In the genomic region with DNA sequence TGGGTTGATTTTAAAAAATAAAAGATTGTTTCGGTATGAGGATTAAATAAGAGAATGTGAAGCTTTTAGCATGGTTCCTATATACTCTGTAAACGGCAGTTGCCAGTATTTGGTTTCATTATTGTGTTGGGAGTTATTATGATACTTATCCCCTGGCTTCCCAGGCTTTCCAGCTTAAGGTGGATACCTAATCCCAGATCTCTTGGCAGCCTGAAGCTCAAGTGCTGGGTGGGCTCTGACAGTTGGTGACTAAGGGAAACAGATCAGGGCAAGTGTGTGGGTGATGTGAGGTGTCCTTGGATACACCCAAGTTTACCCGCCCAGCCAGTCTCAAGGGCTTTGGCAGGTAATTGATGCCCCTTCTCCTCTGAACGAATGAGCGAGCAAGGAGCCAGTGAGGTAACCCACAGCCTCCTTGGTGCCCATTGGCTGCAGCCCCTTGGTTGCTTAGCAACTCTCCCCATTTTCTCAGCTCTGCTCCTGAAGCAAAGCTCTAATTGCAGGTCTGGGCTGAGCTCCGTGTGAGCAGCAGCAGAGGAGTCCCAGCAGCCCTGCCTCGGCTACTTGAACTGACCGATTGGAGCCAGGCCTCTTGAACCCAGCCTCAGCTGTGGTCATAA, we compare ENCODE assay signal across 1 cellular context.
TF ChIP-seq lines count a peak whose summit lies in the region.

No MANE protein-coding gene starts in this region.

TF ChIP-seq in SK-N-SH, 30 proteins besides CTCF, POLR2A, EP300 and RAD21 (continued from another document):
- TF ChIP-seq MEF2A (IDR thresholded peaks at IDR 0.05; ENCODE audit: borderline replicate concordance, low read depth) = no peak
- TF ChIP-seq SIN3A (IDR thresholded peaks at IDR 0.05; ENCODE audit: borderline replicate concordance, low read depth, low read length) = no peak
- TF ChIP-seq, protein P1, sequence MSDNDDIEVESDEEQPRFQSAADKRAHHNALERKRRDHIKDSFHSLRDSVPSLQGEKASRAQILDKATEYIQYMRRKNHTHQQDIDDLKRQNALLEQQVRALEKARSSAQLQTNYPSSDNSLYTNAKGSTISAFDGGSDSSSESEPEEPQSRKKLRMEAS (IDR thresholded peaks at IDR 0.05; ENCODE audit: low read depth) = no peak
- TF ChIP-seq POLR2AphosphoS5 (IDR thresholded peaks at IDR 0.05; ENCODE audit: low read depth, low read length) = no peak
- TF ChIP-seq FOXM1 (IDR thresholded peaks at IDR 0.05; ENCODE audit: low read depth) = no peak
- TF ChIP-seq YY1 (IDR thresholded peaks at IDR 0.05; ENCODE audit: low read depth) = no peak
- TF ChIP-seq, protein P2, sequence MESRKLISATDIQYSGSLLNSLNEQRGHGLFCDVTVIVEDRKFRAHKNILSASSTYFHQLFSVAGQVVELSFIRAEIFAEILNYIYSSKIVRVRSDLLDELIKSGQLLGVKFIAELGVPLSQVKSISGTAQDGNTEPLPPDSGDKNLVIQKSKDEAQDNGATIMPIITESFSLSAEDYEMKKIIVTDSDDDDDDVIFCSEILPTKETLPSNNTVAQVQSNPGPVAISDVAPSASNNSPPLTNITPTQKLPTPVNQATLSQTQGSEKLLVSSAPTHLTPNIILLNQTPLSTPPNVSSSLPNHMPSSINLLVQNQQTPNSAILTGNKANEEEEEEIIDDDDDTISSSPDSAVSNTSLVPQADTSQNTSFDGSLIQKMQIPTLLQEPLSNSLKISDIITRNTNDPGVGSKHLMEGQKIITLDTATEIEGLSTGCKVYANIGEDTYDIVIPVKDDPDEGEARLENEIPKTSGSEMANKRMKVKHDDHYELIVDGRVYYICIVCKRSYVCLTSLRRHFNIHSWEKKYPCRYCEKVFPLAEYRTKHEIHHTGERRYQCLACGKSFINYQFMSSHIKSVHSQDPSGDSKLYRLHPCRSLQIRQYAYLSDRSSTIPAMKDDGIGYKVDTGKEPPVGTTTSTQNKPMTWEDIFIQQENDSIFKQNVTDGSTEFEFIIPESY (IDR thresholded peaks at IDR 0.05; ENCODE audit: borderline replicate concordance, low read depth) = no peak
- no peak for TF ChIP-seq NFIC (IDR thresholded peaks at IDR 0.05; ENCODE audit: borderline replicate concordance)
- TF ChIP-seq, protein P3, sequence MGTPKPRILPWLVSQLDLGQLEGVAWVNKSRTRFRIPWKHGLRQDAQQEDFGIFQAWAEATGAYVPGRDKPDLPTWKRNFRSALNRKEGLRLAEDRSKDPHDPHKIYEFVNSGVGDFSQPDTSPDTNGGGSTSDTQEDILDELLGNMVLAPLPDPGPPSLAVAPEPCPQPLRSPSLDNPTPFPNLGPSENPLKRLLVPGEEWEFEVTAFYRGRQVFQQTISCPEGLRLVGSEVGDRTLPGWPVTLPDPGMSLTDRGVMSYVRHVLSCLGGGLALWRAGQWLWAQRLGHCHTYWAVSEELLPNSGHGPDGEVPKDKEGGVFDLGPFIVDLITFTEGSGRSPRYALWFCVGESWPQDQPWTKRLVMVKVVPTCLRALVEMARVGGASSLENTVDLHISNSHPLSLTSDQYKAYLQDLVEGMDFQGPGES (IDR thresholded peaks at IDR 0.05; ENCODE audit: low read depth, low read length) = no peak
- TF ChIP-seq GABPA (IDR thresholded peaks at IDR 0.05; ENCODE audit: low read depth) = no peak
- no peak for TF ChIP-seq RCOR1 (IDR thresholded peaks at IDR 0.05; ENCODE audit: low read length)
- no peak for TF ChIP-seq GATA2 (CRISPR knock-in tag; IDR thresholded peaks at IDR 0.05)
- TF ChIP-seq TEAD4 (IDR thresholded peaks at IDR 0.05; ENCODE audit: borderline replicate concordance, insufficient read depth) = no peak
- no peak for TF ChIP-seq MXI1 (IDR thresholded peaks at IDR 0.05; ENCODE audit: low read depth, low read length)
TF ChIP-seq in SK-N-SH: peak in this region for 0.
